In genomic region chr16:66899310-66899944, GRCh38 we compare ENCODE assay signal across 11 cellular contexts. TPM values are rescaled to one million over a fixed set of nuclear protein-coding genes. Genes with fewer than 3 reads are reported as not detected.
DNase-seq lines count a peak whose midpoint lies in the region; ATAC-seq, FAIRE-seq and TF ChIP-seq lines count a peak whose summit lies in the region.
"Had no signal": no experiment of that assay in that cellular context is flagged by ENCODE, and none has a peak within 500 bp of the region (broad histone marks: within the 10 kb centered on the region; RNA-seq: fewer than 3 reads in every experiment).

No MANE protein-coding gene starts in this region.

- no peak for TF ChIP-seq RAD21 in K562 (CRISPR knock-in tag; conservative IDR thresholded peaks at IDR 0.05 in 1 of 2, IDR thresholded peaks at IDR 0.05 in 1 of 2)

- POLR2A ChIA-PET in K562 (lab: Yijun Ruan, JAX) = interaction anchor here (0.5 to 1.5 kb wide), 11 partner anchors 11 to 1245 kb away, joined by 3 to 9 read pairs (median 3); partner anchors contain the start of gene CIAO2B

- no peak for FAIRE-seq in K562 (lab: Jason Lieb, UNC)
- FAIRE-seq in small intestine (lab: Jason Lieb, UNC) = no peak

- 64% methylated on average over 6 of the region's 6 CpGs for WGBS in K562 (ENCODE audit: insufficient coverage, low coverage, missing lambda C conversion rate)
- WGBS in small intestine, 3 donors = 74 to 75% (median 74%) methylated on average over 6 of the region's 6 CpGs

- no peak overlapping the region for H3K4me3 Mint-ChIP-seq in activated T-helper 2 cell treated with anti-CD3 and anti-CD28 coated beads, Interferon-gamma antibody, Interleukin-2, Interleukin-4, amounts not matched to agents 10 μg/mL and 5 μg/mL and 100 μg/mL, durations not matched to agents 14 hours and 24 hours and 36 hours (ENCODE audit: low read depth)
- H3K4me3 Mint-ChIP-seq: activated naive CD8-positive, alpha-beta T cell; T-helper 2 cell treated with Interferon-gamma antibody and Interleukin-4, amounts not matched to agents 5 μg/mL and 100 μg/mL, for 36 hours had no signal

- in situ Hi-C loops in K562 (cut with MboI) (loop anchor here (5.0 kb wide), 1 partner anchor 33 kb away; the partner anchor contains the start of gene CIAO2B), HAP-1 (cut with MboI; ENCODE audit: low sequenced_read_pairs) (no loop called here)

- H3K27me3 Mint-ChIP-seq in activated T-helper 2 cell treated with anti-CD3 and anti-CD28 coated beads, Interferon-gamma antibody, Interleukin-2, Interleukin-4, amounts not matched to agents 10 μg/mL and 5 μg/mL and 100 μg/mL, durations not matched to agents 14 hours and 24 hours and 36 hours (ENCODE audit: low read depth) = no peaks in the 10 kb centered on the region
- H3K27me3 Mint-ChIP-seq: activated naive CD8-positive, alpha-beta T cell had no signal

- H3K27me3 ChIP-seq in K562 (ENCODE audit: control insufficient read depth in 2 of 2, insufficient read depth in 2 of 2, low read length in 2 of 2) (no peaks in the 10 kb centered on the region), small intestine (ENCODE audit: control insufficient read depth in 2 of 2, insufficient read depth in 2 of 2, low read length in 2 of 2) (no peaks in the 10 kb centered on the region), HAP-1 (ENCODE audit: low read depth) (no peaks in the 10 kb centered on the region)

- no peaks in the 10 kb centered on the region for H3K36me3 ChIP-seq in K562 (ENCODE audit: control insufficient read depth, insufficient read depth, low read length)
- H3K36me3 ChIP-seq in small intestine (ENCODE audit: control insufficient read depth in 2 of 2, insufficient read depth in 2 of 2, low read length in 2 of 2) = no peaks in the 10 kb centered on the region
- no peaks in the 10 kb centered on the region for H3K36me3 ChIP-seq in HAP-1 (replicated peaks)

- DNase-seq in HCEC 1CT (peak; percentile 64), K562 (ENCODE audit: extremely low read depth in 1 of 4, low spot score in 3 of 4) (peak in 1 of 4 experiments; percentile 32), kidney glomerular epithelial cell (lab: John Stamatoyannopoulos, UW) (peak; percentile 59), small intestine (no peak), HAP-1 (ENCODE audit: low spot score in 2 of 2) (no peak), SHP77 treated with DMSO at 0.1 percent for 48 hours (lab: John Stamatoyannopoulos, UW) (no peak)
- DNase-seq in activated T-cell treated with anti-CD3 and anti-CD28 coated beads, Interleukin-2, amount 50 U/mL, for 48 hours = no peak
- no peak for DNase-seq in activated T-helper 2 cell treated with anti-CD3 and anti-CD28 coated beads, Interferon-gamma antibody, Interleukin-2, Interleukin-4, amounts not matched to agents 10 μg/mL and 5 μg/mL and 100 μg/mL, durations not matched to agents 14 hours and 24 hours and 36 hours (ENCODE audit: low spot score)
- DNase-seq: GF-D8 had no signal

- TF ChIP-seq EP300 in K562 (IDR thresholded peaks at IDR 0.05; ENCODE audit: low read length) = no peak

- intact Hi-C loops in K562 (cut with micrococcal nuclease) = loop anchor here (5.0 kb wide), 2 partner anchors 48 to 118 kb away; no protein-coding TSS in a partner anchor
- intact Hi-C loops in activated T-helper 2 cell treated with anti-CD3 and anti-CD28 coated beads, Interferon-gamma antibody, Interleukin-2, Interleukin-4, amounts not matched to agents 10 μg/mL and 5 μg/mL and 100 μg/mL, durations not matched to agents 14 hours and 24 hours and 36 hours (cut with micrococcal nuclease) = no loop called here

- H3K4me2 ChIP-seq in K562 (ENCODE audit: insufficient read depth, low read length) = peak overlapping the region; percentile 77

- peaks cover 3% of the 10 kb centered on the region for H3K4me1 Mint-ChIP-seq in activated T-helper 2 cell treated with anti-CD3 and anti-CD28 coated beads, Interferon-gamma antibody, Interleukin-2, Interleukin-4, amounts not matched to agents 10 μg/mL and 5 μg/mL and 100 μg/mL, durations not matched to agents 14 hours and 24 hours and 36 hours (ENCODE audit: low read depth)

- H3K27ac ChIP-seq in K562 (ENCODE audit: extremely low read depth, low read depth, low read length) (peak overlapping the region; percentile 87), small intestine (ENCODE audit: low read depth in 1 of 2, low read length in 1 of 2) (peak overlapping the region; percentile 42 to 91)

- H3K9ac ChIP-seq in K562 (ENCODE audit: insufficient read depth in 1 of 2, low read depth in 2 of 2, low read length in 2 of 2) = peak overlapping the region; percentile 80 to 89

- H3K9me3 Mint-ChIP-seq in activated T-helper 2 cell treated with anti-CD3 and anti-CD28 coated beads, Interferon-gamma antibody, Interleukin-2, Interleukin-4, amounts not matched to agents 10 μg/mL and 5 μg/mL and 100 μg/mL, durations not matched to agents 14 hours and 24 hours and 36 hours = no peaks in the 10 kb centered on the region
- H3K9me3 Mint-ChIP-seq: T-helper 2 cell treated with Interferon-gamma antibody and Interleukin-4, amounts not matched to agents 5 μg/mL and 100 μg/mL, for 36 hours had no signal

- H4K20me1 ChIP-seq in K562 (replicated peaks; ENCODE audit: control insufficient read depth, insufficient read depth, low read length) = no peaks in the 10 kb centered on the region

- H3K9me1 ChIP-seq in K562 (ENCODE audit: control insufficient read depth, insufficient read depth, low read length) = no peaks in the 10 kb centered on the region

- BruUV-seq in K562 (replicated peaks; lab: Mats Ljungman, UMichigan) = no TSS peak

- no peaks in the 10 kb centered on the region for H3K79me2 ChIP-seq in K562 (ENCODE audit: control insufficient read depth, insufficient read depth, low read length)

- ATAC-seq in K562 = peak; percentile 42

- H3K4me3 ChIP-seq in K562 (no peak overlapping the region), small intestine (ENCODE audit: low read depth in 1 of 2, low read length in 2 of 2) (no peak overlapping the region), HAP-1 (no peak overlapping the region)

- no peak overlapping the region for H3K27ac Mint-ChIP-seq in activated T-helper 2 cell treated with anti-CD3 and anti-CD28 coated beads, Interferon-gamma antibody, Interleukin-2, Interleukin-4, amounts not matched to agents 10 μg/mL and 5 μg/mL and 100 μg/mL, durations not matched to agents 14 hours and 24 hours and 36 hours
- H3K27ac Mint-ChIP-seq: activated naive CD8-positive, alpha-beta T cell; T-helper 2 cell treated with Interferon-gamma antibody and Interleukin-4, amounts not matched to agents 5 μg/mL and 100 μg/mL, for 36 hours had no signal

- no peak for TF ChIP-seq POLR2A in K562 (conservative IDR thresholded peaks at IDR 0.05)

- H3K36me3 Mint-ChIP-seq in activated T-helper 2 cell treated with anti-CD3 and anti-CD28 coated beads, Interferon-gamma antibody, Interleukin-2, Interleukin-4, amounts not matched to agents 10 μg/mL and 5 μg/mL and 100 μg/mL, durations not matched to agents 14 hours and 24 hours and 36 hours (ENCODE audit: low read depth) = no peaks in the 10 kb centered on the region
- H3K36me3 Mint-ChIP-seq: activated naive CD8-positive, alpha-beta T cell had no signal

- H3K4me1 ChIP-seq in K562 (replicated peaks in 1 of 2; ENCODE audit: control insufficient read depth in 2 of 2, insufficient read depth in 2 of 2, low read length in 2 of 2) (peaks cover 30 to 56% of the 10 kb centered on the region in 2 experiments), small intestine (ENCODE audit: control insufficient read depth in 2 of 2, insufficient read depth in 1 of 2, low read depth in 1 of 2, low read length in 1 of 2) (peaks cover 8 to 22% of the 10 kb centered on the region in 2 donors), HAP-1 (peaks cover 7% of the 10 kb centered on the region)

- H2AFZ ChIP-seq in K562 (ENCODE audit: low read depth, low read length) = peak overlapping the region; percentile 78

- CTCF ChIA-PET in K562 (lab: Yijun Ruan, JAX; ENCODE audit: low intra/inter-chr PET ratio) = no interaction called here

- H3K9me3 ChIP-seq in K562 (replicated peaks; ENCODE audit: control insufficient read depth, insufficient read depth, low read depth, low read length) (no peaks in the 10 kb centered on the region), small intestine (ENCODE audit: control insufficient read depth, low read depth) (no peaks in the 10 kb centered on the region), HAP-1 (no peaks in the 10 kb centered on the region)

- TF ChIP-seq CTCF in K562 (IDR thresholded peaks at IDR 0.05 in 2 of 3, conservative IDR thresholded peaks at IDR 0.05 in 1 of 3; ENCODE audit: insufficient read depth in 2 of 3, low read depth in 1 of 3, low read length in 3 of 3) = no peak

RNA-seq across cellular contexts. Expression of gene PDP2, which starts 19.1 kb away (rescaled TPM):
- total RNA-seq in K562 (2011; cell fraction: chromatin; rRNA removed; ENCODE audit: low replicate concordance) = 44.7 and 44.9 TPM in 2 replicates
- total RNA-seq in K562 (2011; cell fraction: nucleolus; rRNA removed) = 21.3 and 22.0 TPM in 2 replicates
- 27.4 and 39.0 TPM in 2 replicates for total RNA-seq in K562 (2011; cell fraction: nucleoplasm; rRNA removed)
- total RNA-seq in K562 (2014; rRNA removed) (5.5 and 6.7 TPM in 2 replicates), K562 (2014; rRNA removed; fragmentation: Illumina TruSeq; extraction: Trizol) (7.2 and 8.3 TPM in 2 replicates), K562 (2015; rRNA removed; fragmentation: Illumina TruSeq; extraction: Trizol) (5.8 and 6.7 TPM in 2 replicates), K562 (2021) (17.7 and 18.5 TPM in 2 replicates)
- polyA plus RNA-seq in K562 (2011; rRNA removed) (24.3 and 28.6 TPM in 2 replicates), K562 (2014; fragmentation: Illumina TruSeq; extraction: Trizol) (11.4 and 15.8 TPM in 2 replicates), K562 (2014; fragmentation: Nextera tagmentation; extraction: Ambion mirVana) (1 to 10 TPM; 2.5 to 4.2 TPM), K562 (2014; rRNA removed) (8.3 and 8.7 TPM in 2 replicates), small intestine (1 to 10 TPM; 1.6 to 6.0 (median 2.7) TPM)
- 13.0 and 18.7 TPM in 2 replicates for polyA plus RNA-seq in K562 (2011; cell fraction: cytosol; rRNA removed)
- polyA plus RNA-seq in K562 (2011; cell fraction: nucleus; rRNA removed) = 14.8 and 18.4 TPM in 2 replicates
- polyA plus RNA-seq in K562 (2012) = 5.3 and 7.2 TPM in 2 replicates
- polyA minus RNA-seq in K562 (2011; rRNA and poly(A)+ RNA removed) = 41.5 and 46.7 TPM in 2 replicates
- polyA minus RNA-seq in K562 (2011; cell fraction: cytosol; rRNA and poly(A)+ RNA removed) = 15.2 and 19.5 TPM in 2 replicates
- polyA minus RNA-seq in K562 (2011; cell fraction: nucleus; rRNA and poly(A)+ RNA removed) = 10.0 and 16.6 TPM in 2 replicates
- 40.6 and 40.7 TPM in 2 replicates for total RNA-seq in activated T-helper 2 cell treated with anti-CD3 and anti-CD28 coated beads, Interferon-gamma antibody, Interleukin-2, Interleukin-4, amounts not matched to agents 10 μg/mL and 5 μg/mL and 100 μg/mL, durations not matched to agents 14 hours and 24 hours and 36 hours

RNA-seq across cellular contexts. Expression of gene CDH16, which starts 19.3 kb away (rescaled TPM):
- not detected in 2 replicates for total RNA-seq in K562 (2011; cell fraction: chromatin; rRNA removed; ENCODE audit: low replicate concordance)
- total RNA-seq in K562 (2011; cell fraction: nucleolus; rRNA removed) = not detected in 2 replicates
- total RNA-seq in K562 (2011; cell fraction: nucleoplasm; rRNA removed) = not detected in 2 replicates
- total RNA-seq in K562 (2014; rRNA removed) (not detected in 2 replicates), K562 (2014; rRNA removed; fragmentation: Illumina TruSeq; extraction: Trizol) (not detected in 2 replicates), K562 (2015; rRNA removed; fragmentation: Illumina TruSeq; extraction: Trizol) (not detected in 2 replicates), K562 (2021) (not detected in 2 replicates)
- polyA plus RNA-seq in K562 (2011; rRNA removed) (not detected in 2 replicates), K562 (2014; fragmentation: Illumina TruSeq; extraction: Trizol) (not detected in 2 replicates), K562 (2014; fragmentation: Nextera tagmentation; extraction: Ambion mirVana) (not detected), K562 (2014; rRNA removed) (not detected in 2 replicates), small intestine (1 to 10 TPM in 2 of 3 donors, under 1 TPM in 1; 0.91 to 5.4 (median 3.5) TPM)
- not detected in 2 replicates for polyA plus RNA-seq in K562 (2011; cell fraction: cytosol; rRNA removed)
- not detected in 2 replicates for polyA plus RNA-seq in K562 (2011; cell fraction: nucleus; rRNA removed)
- not detected in 2 replicates for polyA plus RNA-seq in K562 (2012)
- not detected in 2 replicates for polyA minus RNA-seq in K562 (2011; rRNA and poly(A)+ RNA removed)
- polyA minus RNA-seq in K562 (2011; cell fraction: cytosol; rRNA and poly(A)+ RNA removed) = not detected in 2 replicates
- polyA minus RNA-seq in K562 (2011; cell fraction: nucleus; rRNA and poly(A)+ RNA removed) = not detected in 2 replicates
- not detected in 2 replicates for total RNA-seq in activated T-helper 2 cell treated with anti-CD3 and anti-CD28 coated beads, Interferon-gamma antibody, Interleukin-2, Interleukin-4, amounts not matched to agents 10 μg/mL and 5 μg/mL and 100 μg/mL, durations not matched to agents 14 hours and 24 hours and 36 hours

RNA-seq across cellular contexts. Expression of gene RRAD, which starts 25.9 kb away (rescaled TPM):
- not detected in 2 replicates for total RNA-seq in K562 (2011; cell fraction: chromatin; rRNA removed; ENCODE audit: low replicate concordance)
- total RNA-seq in K562 (2011; cell fraction: nucleolus; rRNA removed) = 0.79 and 1.2 TPM in 2 replicates
- total RNA-seq in K562 (2011; cell fraction: nucleoplasm; rRNA removed) = 0.44 TPM in 1 of 2 replicates, not detected in the other
- total RNA-seq in K562 (2014; rRNA removed) = 0.09 and 0.12 TPM in 2 replicates
- not detected in 2 replicates for total RNA-seq in K562 (2014; rRNA removed; fragmentation: Illumina TruSeq; extraction: Trizol)
- not detected in 2 replicates for total RNA-seq in K562 (2015; rRNA removed; fragmentation: Illumina TruSeq; extraction: Trizol)
- total RNA-seq in K562 (2021) = 0.13 and 0.16 TPM in 2 replicates
- polyA plus RNA-seq in K562 (2011; rRNA removed) = 0.05 and 0.20 TPM in 2 replicates
- polyA plus RNA-seq in K562 (2011; cell fraction: cytosol; rRNA removed) = 0.28 and 0.65 TPM in 2 replicates
- polyA plus RNA-seq in K562 (2011; cell fraction: nucleus; rRNA removed) = 0.20 and 0.71 TPM in 2 replicates
- 0.12 and 1.1 TPM in 2 replicates for polyA plus RNA-seq in K562 (2012)
- not detected in 2 replicates for polyA plus RNA-seq in K562 (2014; fragmentation: Illumina TruSeq; extraction: Trizol)
- polyA plus RNA-seq in K562 (2014; fragmentation: Nextera tagmentation; extraction: Ambion mirVana) = not detected
- 0.12 TPM in 1 of 2 replicates, not detected in the other for polyA plus RNA-seq in K562 (2014; rRNA removed)
- 0.14 TPM in 1 of 2 replicates, not detected in the other for polyA minus RNA-seq in K562 (2011; rRNA and poly(A)+ RNA removed)
- polyA minus RNA-seq in K562 (2011; cell fraction: cytosol; rRNA and poly(A)+ RNA removed) = 0.95 TPM in 1 of 2 replicates, not detected in the other
- polyA minus RNA-seq in K562 (2011; cell fraction: nucleus; rRNA and poly(A)+ RNA removed) = 0.22 TPM in 1 of 2 replicates, not detected in the other
- polyA plus RNA-seq in small intestine = 10 to 100 TPM in 1 of 3 donors, 1 to 10 TPM in 2; 2.2 to 10.9 (median 4.9) TPM
- 1.2 and 1.8 TPM in 2 replicates for total RNA-seq in activated T-helper 2 cell treated with anti-CD3 and anti-CD28 coated beads, Interferon-gamma antibody, Interleukin-2, Interleukin-4, amounts not matched to agents 10 μg/mL and 5 μg/mL and 100 μg/mL, durations not matched to agents 14 hours and 24 hours and 36 hours

RNA-seq across cellular contexts. Expression of gene CIAO2B, which starts 34.8 kb away (rescaled TPM):
- 10.4 and 40.1 TPM in 2 replicates for total RNA-seq in K562 (2011; cell fraction: chromatin; rRNA removed; ENCODE audit: low replicate concordance)
- total RNA-seq in K562 (2011; cell fraction: nucleolus; rRNA removed) = 65.7 and 75.7 TPM in 2 replicates
- 39.2 and 45.6 TPM in 2 replicates for total RNA-seq in K562 (2011; cell fraction: nucleoplasm; rRNA removed)
- total RNA-seq in K562 (2014; rRNA removed) (147 and 189 TPM in 2 replicates), K562 (2014; rRNA removed; fragmentation: Illumina TruSeq; extraction: Trizol) (57.6 and 86.8 TPM in 2 replicates), K562 (2015; rRNA removed; fragmentation: Illumina TruSeq; extraction: Trizol) (104 and 111 TPM in 2 replicates), K562 (2021) (99.4 and 104 TPM in 2 replicates)
- polyA plus RNA-seq in K562 (2011; rRNA removed) (146 and 161 TPM in 2 replicates), K562 (2014; fragmentation: Illumina TruSeq; extraction: Trizol) (113 and 154 TPM in 2 replicates), K562 (2014; fragmentation: Nextera tagmentation; extraction: Ambion mirVana) (100 to 1,000 TPM; 104 to 122 TPM), K562 (2014; rRNA removed) (182 and 250 TPM in 2 replicates), small intestine (100 to 1,000 TPM; 219 to 274 (median 245) TPM)
- polyA plus RNA-seq in K562 (2011; cell fraction: cytosol; rRNA removed) = 295 and 471 TPM in 2 replicates
- 117 and 133 TPM in 2 replicates for polyA plus RNA-seq in K562 (2011; cell fraction: nucleus; rRNA removed)
- 198 and 206 TPM in 2 replicates for polyA plus RNA-seq in K562 (2012)
- 67.2 and 95.6 TPM in 2 replicates for polyA minus RNA-seq in K562 (2011; rRNA and poly(A)+ RNA removed)
- polyA minus RNA-seq in K562 (2011; cell fraction: cytosol; rRNA and poly(A)+ RNA removed) = 68.9 and 80.4 TPM in 2 replicates
- 16.6 and 19.4 TPM in 2 replicates for polyA minus RNA-seq in K562 (2011; cell fraction: nucleus; rRNA and poly(A)+ RNA removed)
- total RNA-seq in activated T-helper 2 cell treated with anti-CD3 and anti-CD28 coated beads, Interferon-gamma antibody, Interleukin-2, Interleukin-4, amounts not matched to agents 10 μg/mL and 5 μg/mL and 100 μg/mL, durations not matched to agents 14 hours and 24 hours and 36 hours = 161 and 165 TPM in 2 replicates

RNA-seq across cellular contexts. Expression of gene CES2, which starts 35.9 kb away (rescaled TPM):
- total RNA-seq in K562 (2011; cell fraction: chromatin; rRNA removed; ENCODE audit: low replicate concordance) = 47.2 and 114 TPM in 2 replicates
- 82.2 and 90.6 TPM in 2 replicates for total RNA-seq in K562 (2011; cell fraction: nucleolus; rRNA removed)
- total RNA-seq in K562 (2011; cell fraction: nucleoplasm; rRNA removed) = 50.4 and 59.2 TPM in 2 replicates
- total RNA-seq in K562 (2014; rRNA removed) = 35.0 and 38.1 TPM in 2 replicates
- total RNA-seq in K562 (2014; rRNA removed; fragmentation: Illumina TruSeq; extraction: Trizol) = 15.2 and 16.8 TPM in 2 replicates
- total RNA-seq in K562 (2015; rRNA removed; fragmentation: Illumina TruSeq; extraction: Trizol) = 23.6 and 24.4 TPM in 2 replicates
- 33.5 and 37.9 TPM in 2 replicates for total RNA-seq in K562 (2021)
- polyA plus RNA-seq in K562 (2011; rRNA removed) = 14.0 and 14.1 TPM in 2 replicates
- polyA plus RNA-seq in K562 (2011; cell fraction: cytosol; rRNA removed) = 14.0 and 32.8 TPM in 2 replicates
- polyA plus RNA-seq in K562 (2011; cell fraction: nucleus; rRNA removed) = 17.8 and 25.2 TPM in 2 replicates
- 22.3 and 36.1 TPM in 2 replicates for polyA plus RNA-seq in K562 (2012)
- polyA plus RNA-seq in K562 (2014; fragmentation: Illumina TruSeq; extraction: Trizol) = 24.9 and 28.4 TPM in 2 replicates
- polyA plus RNA-seq in K562 (2014; fragmentation: Nextera tagmentation; extraction: Ambion mirVana) = 1 to 10 TPM; 2.2 to 2.4 TPM
- polyA plus RNA-seq in K562 (2014; rRNA removed) = 27.7 and 28.3 TPM in 2 replicates
- 11.9 and 18.9 TPM in 2 replicates for polyA minus RNA-seq in K562 (2011; rRNA and poly(A)+ RNA removed)
- 22.0 and 22.2 TPM in 2 replicates for polyA minus RNA-seq in K562 (2011; cell fraction: cytosol; rRNA and poly(A)+ RNA removed)
- polyA minus RNA-seq in K562 (2011; cell fraction: nucleus; rRNA and poly(A)+ RNA removed) = 44.2 and 45.3 TPM in 2 replicates
- polyA plus RNA-seq in small intestine = 100 to 1,000 TPM; 254 to 337 (median 333) TPM
- total RNA-seq in activated T-helper 2 cell treated with anti-CD3 and anti-CD28 coated beads, Interferon-gamma antibody, Interleukin-2, Interleukin-4, amounts not matched to agents 10 μg/mL and 5 μg/mL and 100 μg/mL, durations not matched to agents 14 hours and 24 hours and 36 hours = 35.3 and 36.8 TPM in 2 replicates

Comparison
In these comparisons a context has a peak if more than half of its experiments do, and no peak if none do; other contexts are left out.
1. DNase-seq: peak in HCEC 1CT (single experiment) and kidney glomerular epithelial cell (single experiment); none in small intestine (single experiment), activated T-cell treated with anti-CD3 and anti-CD28 coated beads, Interleukin-2, amount 50 U/mL, for 48 hours (0 of 2), activated T-helper 2 cell treated with anti-CD3 and anti-CD28 coated beads, Interferon-gamma antibody, Interleukin-2, Interleukin-4, amounts not matched to agents 10 μg/mL and 5 μg/mL and 100 μg/mL, durations not matched to agents 14 hours and 24 hours and 36 hours (single experiment), HAP-1 (0 of 2) and SHP77 treated with DMSO at 0.1 percent for 48 hours (single experiment).